In genomic region chr16:88459366-88460055, GRCh38 we compare ENCODE assay signal across 15 cellular contexts. TPM values are rescaled to one million over a fixed set of nuclear protein-coding genes. Genes with fewer than 3 reads are reported as not detected.
DNase-seq lines count a peak whose midpoint lies in the region; ATAC-seq lines count a peak whose summit lies in the region.
"Had no signal": no experiment of that assay in that cellular context is flagged by ENCODE, and none has a peak within 500 bp of the region (broad histone marks: within the 10 kb centered on the region; RNA-seq: fewer than 3 reads in every experiment).

No MANE protein-coding gene starts in this region.

- H3K4me1 ChIP-seq in BLaER1 = peaks cover 87% of the 10 kb centered on the region
- H3K4me1 ChIP-seq in mesendoderm (ENCODE audit: control insufficient read depth, low read depth, low read length) = peaks cover 15% of the 10 kb centered on the region

- H2BK5ac ChIP-seq in mesendoderm (ENCODE audit: low read length) = no peak overlapping the region

- peaks cover 41% of the 10 kb centered on the region for H3K79me1 ChIP-seq in mesendoderm (ENCODE audit: low read length)

- no peak overlapping the region for H4K8ac ChIP-seq in mesendoderm (ENCODE audit: low read depth, low read length)

- no peaks in the 10 kb centered on the region for H3K27me3 Mint-ChIP-seq in activated T-helper 17 cell treated with anti-CD3 and anti-CD28 coated beads, Interleukin-2, amount 50 U/mL, for 72 hours

- H3K18ac ChIP-seq in mesendoderm (ENCODE audit: low read length) = no peak overlapping the region

- H2BK120ac ChIP-seq in mesendoderm (ENCODE audit: low read depth, low read length) = no peak overlapping the region

- ATAC-seq in activated T-helper 17 cell treated with anti-CD3 and anti-CD28 coated beads, Interleukin-2, amount 50 U/mL, for 72 hours (replicated peaks) = no peak
- no peak for ATAC-seq in GM21367 (IDR thresholded peaks at IDR 0.05; ENCODE audit: unreplicated experiment)
- ATAC-seq in activated CD4-positive, CD25-positive, alpha-beta regulatory T cell treated with anti-CD3 and anti-CD28 coated beads, Interleukin-2, amount 50 U/mL, for 24 hours = no peak
- ATAC-seq: activated T-cell treated with anti-CD3 and anti-CD28 coated beads, Interleukin-2, amount 50 U/mL, for 72 hours had no signal

- H4K5ac ChIP-seq in mesendoderm (ENCODE audit: low read length) = no peak overlapping the region

- H3K27me3 ChIP-seq in BLaER1 = peaks cover 3% of the 10 kb centered on the region; the same call in 1 of the 2 replicates
- no peaks in the 10 kb centered on the region for H3K27me3 ChIP-seq in mesendoderm (ENCODE audit: insufficient read depth, low read length, poor library complexity)
- H3K27me3 ChIP-seq: breast epithelium, right atrium auricular region, testis had no signal

- H3K36me3 ChIP-seq in BLaER1 = no peaks in the 10 kb centered on the region; the same call in 1 of the 2 replicates
- H3K36me3 ChIP-seq in mesendoderm (ENCODE audit: control insufficient read depth, insufficient read depth, low read length) = no peaks in the 10 kb centered on the region
- H3K36me3 ChIP-seq: breast epithelium, right atrium auricular region had no signal

- DNase-seq in HuH-7 (ENCODE audit: low spot score) (peak; percentile 93), mesendoderm (peak; percentile 40), COLO829 (ENCODE audit: low spot score) (no peak)
- DNase-seq: activated T-cell treated with anti-CD3 and anti-CD28 coated beads, Interleukin-2, amount 50 U/mL, for 72 hours; DND-41; NCI-H1436 treated with DMSO at 0.1 percent for 48 hours; NCI-H2171; SHP77 treated with DMSO at 0.1 percent for 48 hours; testis had no signal

- no peak overlapping the region for H3K23ac ChIP-seq in mesendoderm (ENCODE audit: low read length)

- no peaks in the 10 kb centered on the region for H3K9me3 Mint-ChIP-seq in activated T-helper 17 cell treated with anti-CD3 and anti-CD28 coated beads, Interleukin-2, amount 50 U/mL, for 72 hours
- H3K9me3 Mint-ChIP-seq: activated T-cell treated with anti-CD3 and anti-CD28 coated beads, Interleukin-2, amount 50 U/mL, for 72 hours had no signal

- no peaks in the 10 kb centered on the region for H3K9me3 ChIP-seq in BLaER1
- H3K9me3 ChIP-seq: breast epithelium, right atrium auricular region, testis had no signal

- peak overlapping the region; percentile 30 for H3K56ac ChIP-seq in mesendoderm (ENCODE audit: low read length)

- no peak overlapping the region for H2BK15ac ChIP-seq in mesendoderm (replicated peaks; ENCODE audit: low read depth)

- peaks cover 91% of the 10 kb centered on the region for H4K20me1 ChIP-seq in BLaER1

- peaks cover 9% of the 10 kb centered on the region for H3K4me1 Mint-ChIP-seq in activated T-helper 17 cell treated with anti-CD3 and anti-CD28 coated beads, Interleukin-2, amount 50 U/mL, for 72 hours

- H3K4ac ChIP-seq in mesendoderm (ENCODE audit: low read depth, low read length) = no peak overlapping the region

- H3K79me2 ChIP-seq in mesendoderm (ENCODE audit: control insufficient read depth, insufficient read depth, low read length) = peaks cover 48% of the 10 kb centered on the region

- WGBS in mesendoderm (ENCODE audit: extremely low coverage, insufficient coverage, low lambda C conversion rate) = no CpG with 5 or more reads among the region's 8 CpGs

- peak overlapping the region; percentile 71 for H3K27ac ChIP-seq in BLaER1
- H3K27ac ChIP-seq in mesendoderm (ENCODE audit: low read depth, low read length) = no peak overlapping the region
- H3K27ac ChIP-seq: breast epithelium had no signal

- no peak overlapping the region for H3K4me3 Mint-ChIP-seq in activated T-helper 17 cell treated with anti-CD3 and anti-CD28 coated beads, Interleukin-2, amount 50 U/mL, for 72 hours
- H3K4me3 Mint-ChIP-seq: activated T-cell treated with anti-CD3 and anti-CD28 coated beads, Interleukin-2, amount 50 U/mL, for 72 hours had no signal

- H3K9ac ChIP-seq in BLaER1 (peak overlapping the region; percentile 48; the same call in 1 of the 2 replicates), mesendoderm (ENCODE audit: low read length) (no peak overlapping the region)

- no peak overlapping the region for H2AK5ac ChIP-seq in mesendoderm (ENCODE audit: low read length)

- H3K36me3 Mint-ChIP-seq in activated T-helper 17 cell treated with anti-CD3 and anti-CD28 coated beads, Interleukin-2, amount 50 U/mL, for 72 hours (ENCODE audit: low read depth) = peaks cover 14% of the 10 kb centered on the region

- peak overlapping the region; percentile 54 for H3K27ac Mint-ChIP-seq in activated T-helper 17 cell treated with anti-CD3 and anti-CD28 coated beads, Interleukin-2, amount 50 U/mL, for 72 hours
- H3K27ac Mint-ChIP-seq: activated T-cell treated with anti-CD3 and anti-CD28 coated beads, Interleukin-2, amount 50 U/mL, for 72 hours had no signal

- H3K4me2 ChIP-seq in BLaER1 = peak overlapping the region; percentile 97
- H3K4me2 ChIP-seq in mesendoderm (ENCODE audit: low read length) = no peak overlapping the region

- no peak overlapping the region for H3K4me3 ChIP-seq in BLaER1
- H3K4me3 ChIP-seq in mesendoderm (ENCODE audit: low read length) = no peak overlapping the region
- H3K4me3 ChIP-seq: breast epithelium, right atrium auricular region, testis had no signal

RNA-seq across cellular contexts. Expression of gene ZFPM1, which starts 6.4 kb away (rescaled TPM):
- 10 to 100 TPM; 12.2 to 22.1 TPM for total RNA-seq in activated T-helper 17 cell treated with anti-CD3 and anti-CD28 coated beads, Interleukin-2, amount 50 U/mL, for 72 hours
- 2.5 TPM for polyA plus RNA-seq in mesendoderm (2013, experiment 1 of 2)
- 2.5 TPM for polyA plus RNA-seq in mesendoderm (2013, experiment 2 of 2)
